ENCODE assay signal across 8 cellular contexts in genomic region chr15:68650901-68651709, GRCh38.
DNase-seq lines count a peak whose midpoint lies in the region; TF ChIP-seq lines count a peak whose summit lies in the region.

No MANE protein-coding gene starts in this region.

- H3K36me3 ChIP-seq in HUES6 (ENCODE audit: control insufficient read depth, insufficient read depth, low read length) = no peaks in the 10 kb centered on the region

- TF ChIP-seq CTCF in fibroblast of villous mesenchyme (IDR thresholded peaks at IDR 0.05; ENCODE audit: insufficient read depth, low read depth, low read length) = peak; percentile 80

- H3K4me1 ChIP-seq in HUES6 (ENCODE audit: control insufficient read depth, insufficient read depth, low read length) = peaks cover 40% of the 10 kb centered on the region

- no peak overlapping the region for H3K9ac ChIP-seq in HUES6 (ENCODE audit: low read length)

- H3K4me3 ChIP-seq in HUES6 (ENCODE audit: low read depth, low read length) = peak overlapping the region; percentile 37; the same call in 1 of the 2 replicates
- H3K4me3 ChIP-seq in fibroblast of villous mesenchyme (ENCODE audit: low read depth, low read length) = no peak overlapping the region

- H3K27me3 ChIP-seq in HUES6 (ENCODE audit: control insufficient read depth, insufficient read depth, low read length) = no peaks in the 10 kb centered on the region

- DNase-seq in AG20443 (ENCODE audit: low spot score) = peak; percentile 67
- DNase-seq in activated CD8-positive, alpha-beta memory T cell treated with anti-CD3 and anti-CD28 coated beads for 24 hours = peak; percentile 79
- DNase-seq in fibroblast of villous mesenchyme (ENCODE audit: low read depth) = no peak
- peak; percentile 86 for DNase-seq in posterior vena cava (ENCODE audit: low spot score)
- DNase-seq in RKO (ENCODE audit: low spot score) = no peak
- no peak for DNase-seq in NCI-H2171 treated with DMSO at 0.1 percent for 48 hours (lab: John Stamatoyannopoulos, UW)
- DNase-seq in A172 (ENCODE audit: low spot score) = no peak

- no peaks in the 10 kb centered on the region for H3K9me3 ChIP-seq in HUES6 (ENCODE audit: control insufficient read depth, insufficient read depth, low read depth, low read length)

- intact Hi-C loops in posterior vena cava (cut with DNase I) = loop anchor here in 1 of 2 donors (10.0 kb wide), 1 partner anchor 1376 kb away; no protein-coding TSS in a partner anchor

- H3K27ac ChIP-seq in HUES6 (ENCODE audit: low read depth, low read length) = no peak overlapping the region

Comparison
In these comparisons a context has a peak if more than half of its experiments do, and no peak if none do; other contexts are left out.
1. DNase-seq: peak in AG20443 (single experiment), activated CD8-positive, alpha-beta memory T cell treated with anti-CD3 and anti-CD28 coated beads for 24 hours (single experiment) and posterior vena cava (single experiment); none in fibroblast of villous mesenchyme (single experiment), RKO (single experiment), NCI-H2171 treated with DMSO at 0.1 percent for 48 hours (single experiment) and A172 (single experiment).